ENCODE assay signal across 29 cellular contexts in the genomic region with DNA sequence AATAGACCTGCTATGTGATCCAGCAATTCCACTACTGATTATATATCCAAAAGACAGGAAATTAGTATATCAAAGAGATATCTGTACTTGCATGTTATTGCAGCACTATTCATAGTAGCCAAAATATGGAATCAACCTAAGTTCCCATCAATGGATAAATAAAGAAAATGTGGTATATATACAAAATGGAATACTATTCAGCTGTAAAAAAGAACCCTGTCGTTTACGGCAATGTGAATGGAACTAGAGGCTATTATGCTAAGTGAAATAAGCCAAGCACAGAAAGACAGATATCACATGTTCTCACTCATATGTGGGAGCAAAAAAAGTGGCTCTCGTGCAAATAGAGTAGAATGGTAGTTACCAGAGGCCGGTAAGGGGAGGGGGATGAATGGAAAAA.
"Had no signal": no experiment of that assay in that cellular context is flagged by ENCODE, and none has a peak within 500 bp of the region (broad histone marks: within the 10 kb centered on the region; RNA-seq: fewer than 3 reads in every experiment).

No MANE protein-coding gene starts in this region.

- H3K9me3 ChIP-seq: testis, thyroid gland had no signal

- H3K27ac ChIP-seq: stomach, suprapubic skin, testis, thoracic aorta, thyroid gland, tibial artery, tibial nerve, transverse colon, upper lobe of left lung, upper lobe of right lung, uterus, vagina had no signal

- H3K4me3 ChIP-seq: stomach, suprapubic skin, testis, thoracic aorta, thyroid gland, tibial artery, tibial nerve, transverse colon, upper lobe of left lung, upper lobe of right lung, uterus, vagina had no signal

- H3K36me3 ChIP-seq: stomach, suprapubic skin, thoracic aorta, thyroid gland, tibial artery, tibial nerve, transverse colon, upper lobe of left lung, upper lobe of right lung, uterus, vagina had no signal

- H3K27me3 Mint-ChIP-seq: stimulated activated memory B cell treated with anti-CD40 and anti-IgM and Interleukin-4, amounts not matched to agents 10 μg/mL and 1 μg/mL and 100 μg/mL, for 72 hours; stimulated activated naive CD8-positive, alpha-beta T cell treated with anti-CD3 and anti-CD28 coated beads, Interleukin-15, amount 100 ng/mL, for 72 hours; type B pancreatic cell had no signal

- ATAC-seq: stimulated activated effector memory CD8-positive, alpha-beta T cell treated with anti-CD3 and anti-CD28 coated beads, Interleukin-12 subunit alpha, Interleukin-12 subunit beta, amount 100 ng/mL, for 72 hours; stimulated activated memory B cell treated with anti-CD40 and anti-IgM and Interleukin-4, amounts not matched to agents 10 μg/mL and 1 μg/mL and 100 μg/mL, for 72 hours; stimulated activated naive B cell treated with anti-CD40 and anti-IgM and Interleukin-4, amounts not matched to agents 10 μg/mL and 1 μg/mL and 100 μg/mL, for 72 hours; stimulated activated naive CD8-positive, alpha-beta T cell treated with anti-CD3 and anti-CD28 coated beads, Interleukin-15, amount 100 ng/mL, for 72 hours; stimulated activated naive CD8-positive, alpha-beta T cell treated with anti-CD3 and anti-CD28 coated beads, Interleukin-15, Interleukin-2, amounts not matched to agents 100 U/mL and 50 U/mL, for 24 hours; upper lobe of right lung had no signal

- DNase-seq: stimulated activated CD4-positive, alpha-beta T cell treated with anti-CD3 and anti-CD28 coated beads, Interleukin-2, amount 100 ng/mL, for 48 hours; stimulated activated CD4-positive, alpha-beta T cell treated with anti-CD3 and anti-CD28 coated beads, Interleukin-4, amount 100 ng/mL, for 1 hour; stimulated activated CD4-positive, alpha-beta T cell treated with anti-CD3 and anti-CD28 coated beads, Interleukin-4, amount 100 ng/mL, for 24 hours; stimulated activated CD4-positive, alpha-beta T cell treated with anti-CD3 and anti-CD28 coated beads, Interleukin-4, amount 100 ng/mL, for 4 hours; stimulated activated CD8-positive, alpha-beta memory T cell treated with anti-CD3 and anti-CD28 coated beads, Interleukin-4, amount 100 ng/mL, for 48 hours; stimulated activated naive B cell treated with anti-CD40 and anti-IgM and Interleukin-4, amounts not matched to agents 10 μg/mL and 1 μg/mL and 100 μg/mL, for 72 hours; stimulated activated naive CD4-positive, alpha-beta T cell; stimulated activated naive CD4-positive, alpha-beta T cell treated with Interleukin-2 at 50 U/mL for 16 hours; stimulated activated naive CD8-positive, alpha-beta T cell treated with anti-CD3 and anti-CD28 coated beads, Interleukin-15, amount 100 ng/mL, for 72 hours; stimulated activated naive CD8-positive, alpha-beta T cell treated with anti-CD3 and anti-CD28 coated beads, Interleukin-15, Interleukin-2, amounts not matched to agents 100 U/mL and 50 U/mL, for 24 hours; stomach; substantia nigra; testis; thyroid gland; tibial artery; transverse colon; trophoblast cell; upper lobe of left lung; upper lobe of right lung; uterus had no signal

- H3K27me3 ChIP-seq: stomach, suprapubic skin, testis, thyroid gland, tibial artery, tibial nerve, transverse colon, upper lobe of left lung, upper lobe of right lung, uterus, vagina had no signal

- H3K27ac Mint-ChIP-seq: stimulated activated effector memory CD8-positive, alpha-beta T cell treated with anti-CD3 and anti-CD28 coated beads, Interleukin-12 subunit alpha, Interleukin-12 subunit beta, amount 100 ng/mL, for 72 hours; stimulated activated memory B cell treated with anti-CD40 and anti-IgM and Interleukin-4, amounts not matched to agents 10 μg/mL and 1 μg/mL and 100 μg/mL, for 72 hours; stimulated activated naive B cell treated with anti-CD40 and anti-IgM and Interleukin-4, amounts not matched to agents 10 μg/mL and 1 μg/mL and 100 μg/mL, for 72 hours; stimulated activated naive CD8-positive, alpha-beta T cell treated with anti-CD3 and anti-CD28 coated beads, Interleukin-15, amount 100 ng/mL, for 72 hours; stimulated activated naive CD8-positive, alpha-beta T cell treated with anti-CD3 and anti-CD28 coated beads, Interleukin-15, Interleukin-2, amounts not matched to agents 100 ng/mL and 50 ng/mL, for 24 hours; type B pancreatic cell had no signal

- FAIRE-seq: urothelium cell line had no signal

- H3K4me1 Mint-ChIP-seq: stimulated activated effector memory CD8-positive, alpha-beta T cell treated with anti-CD3 and anti-CD28 coated beads, Interleukin-12 subunit alpha, Interleukin-12 subunit beta, amount 100 ng/mL, for 72 hours; stimulated activated memory B cell treated with anti-CD40 and anti-IgM and Interleukin-4, amounts not matched to agents 10 μg/mL and 1 μg/mL and 100 μg/mL, for 72 hours; stimulated activated naive B cell treated with anti-CD40 and anti-IgM and Interleukin-4, amounts not matched to agents 10 μg/mL and 1 μg/mL and 100 μg/mL, for 72 hours; stimulated activated naive CD8-positive, alpha-beta T cell treated with anti-CD3 and anti-CD28 coated beads, Interleukin-15, amount 100 ng/mL, for 72 hours had no signal

- H3K4me1 ChIP-seq: stomach, suprapubic skin, testis, thyroid gland, tibial artery, tibial nerve, transverse colon, upper lobe of left lung, upper lobe of right lung, uterus, vagina had no signal

- H3K36me3 Mint-ChIP-seq: stimulated activated effector memory CD8-positive, alpha-beta T cell treated with anti-CD3 and anti-CD28 coated beads, Interleukin-12 subunit alpha, Interleukin-12 subunit beta, amount 100 ng/mL, for 72 hours; stimulated activated memory B cell treated with anti-CD40 and anti-IgM and Interleukin-4, amounts not matched to agents 10 μg/mL and 1 μg/mL and 100 μg/mL, for 72 hours had no signal

- H3K4me3 Mint-ChIP-seq: stimulated activated effector memory CD8-positive, alpha-beta T cell treated with anti-CD3 and anti-CD28 coated beads, Interleukin-12 subunit alpha, Interleukin-12 subunit beta, amount 100 ng/mL, for 72 hours; stimulated activated memory B cell treated with anti-CD40 and anti-IgM and Interleukin-4, amounts not matched to agents 10 μg/mL and 1 μg/mL and 100 μg/mL, for 72 hours; stimulated activated naive B cell treated with anti-CD40 and anti-IgM and Interleukin-4, amounts not matched to agents 10 μg/mL and 1 μg/mL and 100 μg/mL, for 72 hours; stimulated activated naive CD8-positive, alpha-beta T cell treated with anti-CD3 and anti-CD28 coated beads, Interleukin-15, amount 100 ng/mL, for 72 hours; stimulated activated naive CD8-positive, alpha-beta T cell treated with anti-CD3 and anti-CD28 coated beads, Interleukin-15, Interleukin-2, amounts not matched to agents 100 ng/mL and 50 ng/mL, for 24 hours; type B pancreatic cell had no signal
